Comparison of ENCODE assay signal across 3 cellular contexts in the genomic region with DNA sequence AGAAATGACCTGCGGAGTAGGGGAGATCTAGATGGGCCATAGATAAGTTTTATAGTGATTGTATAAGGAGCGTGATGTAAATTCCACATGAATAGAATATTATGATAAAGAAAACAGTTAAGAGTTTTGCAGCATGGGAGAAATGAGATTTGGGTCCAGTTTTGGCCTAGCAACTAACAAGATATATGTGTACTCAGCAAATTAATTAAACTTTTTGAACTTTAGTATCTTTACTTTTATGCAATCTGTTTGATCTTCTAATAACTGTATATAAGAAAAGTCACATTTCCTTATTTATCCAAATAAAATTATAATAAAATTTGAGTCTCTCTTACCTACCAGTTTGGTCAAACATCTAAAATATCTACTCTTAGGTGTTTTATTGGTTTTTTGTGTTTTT.
A peak's percentile ranks its signal among the peaks of the same experiment; 100 is the strongest.
TF ChIP-seq lines count a peak whose summit lies in the region.

No MANE protein-coding gene starts in this region.

TF ChIP-seq in HepG2, 621 proteins besides CTCF, POLR2A, EP300 and RAD21:
- TF ChIP-seq MAFK (conservative IDR thresholded peaks at IDR 0.05 in 1 of 2, IDR thresholded peaks at IDR 0.05 in 1 of 2; ENCODE audit: low read length in 2 of 2), result peak in 1 of 2 experiments; percentile 58; a peak in 2 of 4 replicates
- TF ChIP-seq MAFF (IDR thresholded peaks at IDR 0.05; ENCODE audit: low read depth, low read length), result peak; percentile 35; the same call in 1 of the 2 replicates
- TF ChIP-seq, protein P1, sequence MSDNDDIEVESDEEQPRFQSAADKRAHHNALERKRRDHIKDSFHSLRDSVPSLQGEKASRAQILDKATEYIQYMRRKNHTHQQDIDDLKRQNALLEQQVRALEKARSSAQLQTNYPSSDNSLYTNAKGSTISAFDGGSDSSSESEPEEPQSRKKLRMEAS (IDR thresholded peaks at IDR 0.05), result no peak

TF ChIP-seq in IMR-90, 13 proteins besides CTCF, POLR2A, EP300 and RAD21:
- TF ChIP-seq MXI1 (IDR thresholded peaks at IDR 0.05; ENCODE audit: borderline replicate concordance, low read depth, low read length) (no peak), RCOR1 (IDR thresholded peaks at IDR 0.05; ENCODE audit: insufficient replicate concordance, low read length) (no peak), RFX5 (IDR thresholded peaks at IDR 0.05; ENCODE audit: low read depth, low read length) (no peak), MAFK (IDR thresholded peaks at IDR 0.05; ENCODE audit: low read depth, low read length) (0 out of 2 replicates have a peak, but pooled peaks have one; percentile 26)
- TF ChIP-seq, protein P2, sequence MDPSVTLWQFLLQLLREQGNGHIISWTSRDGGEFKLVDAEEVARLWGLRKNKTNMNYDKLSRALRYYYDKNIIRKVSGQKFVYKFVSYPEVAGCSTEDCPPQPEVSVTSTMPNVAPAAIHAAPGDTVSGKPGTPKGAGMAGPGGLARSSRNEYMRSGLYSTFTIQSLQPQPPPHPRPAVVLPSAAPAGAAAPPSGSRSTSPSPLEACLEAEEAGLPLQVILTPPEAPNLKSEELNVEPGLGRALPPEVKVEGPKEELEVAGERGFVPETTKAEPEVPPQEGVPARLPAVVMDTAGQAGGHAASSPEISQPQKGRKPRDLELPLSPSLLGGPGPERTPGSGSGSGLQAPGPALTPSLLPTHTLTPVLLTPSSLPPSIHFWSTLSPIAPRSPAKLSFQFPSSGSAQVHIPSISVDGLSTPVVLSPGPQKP (IDR thresholded peaks at IDR 0.05; ENCODE audit: borderline replicate concordance, low read depth, low read length), result no peak

TF ChIP-seq in K562, 482 proteins besides CTCF, POLR2A, EP300 and RAD21:
- peak; percentile 52; the same call in 1 of the 2 replicates for TF ChIP-seq C11orf30 (IDR thresholded peaks at IDR 0.05; ENCODE audit: low read depth)
- no peak for TF ChIP-seq BCOR (IDR thresholded peaks at IDR 0.05)
- TF ChIP-seq MYNN (IDR thresholded peaks at IDR 0.05), result no peak
- no peak for TF ChIP-seq MYNN (CRISPR knock-in tag; IDR thresholded peaks at IDR 0.05)
- peak; percentile 75 for TF ChIP-seq ZNF316 (IDR thresholded peaks at IDR 0.05)
- TF ChIP-seq FOXK2 (conservative IDR thresholded peaks at IDR 0.05 in 1 of 2, IDR thresholded peaks at IDR 0.05 in 1 of 2; ENCODE audit: low read depth in 2 of 2), result no peak
- TF ChIP-seq MAFG (tag; conservative IDR thresholded peaks at IDR 0.05), result peak; percentile 26; the same call in 1 of the 2 replicates
